Comparison of ENCODE assay signal across 1 cellular context in genomic region chr17:41965694-41966375, GRCh38.
A peak's percentile ranks its signal among the peaks of the same experiment; 100 is the strongest.
TF ChIP-seq lines count a peak whose summit lies in the region.

No MANE protein-coding gene starts in this region.

TF ChIP-seq in HepG2, 621 proteins besides CTCF, POLR2A, EP300 and RAD21 (continues in another document):
- TF ChIP-seq AHR (CRISPR knock-in tag; IDR thresholded peaks at IDR 0.05), result peak; percentile 43; the same call in 1 of the 2 replicates
- TF ChIP-seq HNF1B (CRISPR knock-in tag; IDR thresholded peaks at IDR 0.05), result peak; percentile 68; the same call in 1 of the 2 replicates
- TF ChIP-seq GABPB1 (CRISPR knock-in tag; IDR thresholded peaks at IDR 0.05), result 0 out of 2 replicates have a peak, but pooled peaks have one; percentile 34
- TF ChIP-seq ZNF546 (CRISPR knock-in tag; conservative IDR thresholded peaks at IDR 0.05), result peak; percentile 26; the same call in 1 of the 2 replicates
- no peak for TF ChIP-seq ZNF792 (CRISPR knock-in tag; IDR thresholded peaks at IDR 0.05)
- TF ChIP-seq ZNF574 (CRISPR knock-in tag; IDR thresholded peaks at IDR 0.05), result peak; percentile 70; the same call in 1 of the 2 replicates
- TF ChIP-seq ZNF605 (CRISPR knock-in tag; IDR thresholded peaks at IDR 0.05), result peak; percentile 96
- peak; percentile 38; the same call in 1 of the 2 replicates for TF ChIP-seq HDAC2 (CRISPR knock-in tag; IDR thresholded peaks at IDR 0.05)
- TF ChIP-seq CAMTA2 (CRISPR knock-in tag; IDR thresholded peaks at IDR 0.05; ENCODE audit: borderline replicate concordance), result 0 out of 2 replicates have a peak, but pooled peaks have one; percentile 8
- TF ChIP-seq ZNF350 (CRISPR knock-in tag; IDR thresholded peaks at IDR 0.05; ENCODE audit: borderline replicate concordance, low read depth), result peak; percentile 15; the same call in 1 of the 2 replicates
- no peak for TF ChIP-seq TP53 (CRISPR knock-in tag; conservative IDR thresholded peaks at IDR 0.05)
- 0 out of 2 replicates have a peak, but pooled peaks have one; percentile 35 for TF ChIP-seq MEIS2 (CRISPR knock-in tag; IDR thresholded peaks at IDR 0.05)
- TF ChIP-seq ZNF615 (CRISPR knock-in tag; IDR thresholded peaks at IDR 0.05; ENCODE audit: borderline replicate concordance), result peak; percentile 80; the same call in 1 of the 2 replicates
- TF ChIP-seq SMAD3 (CRISPR knock-in tag; IDR thresholded peaks at IDR 0.05), result 0 out of 2 replicates have a peak, but pooled peaks have one; percentile 40
- no peak for TF ChIP-seq ZNF552 (CRISPR knock-in tag; IDR thresholded peaks at IDR 0.05; ENCODE audit: borderline replicate concordance)
- TF ChIP-seq ZNF138 (CRISPR knock-in tag; IDR thresholded peaks at IDR 0.05; ENCODE audit: low read depth), result peak; percentile 71
- 0 out of 2 replicates have a peak, but pooled peaks have one; percentile 51 for TF ChIP-seq SSRP1 (CRISPR knock-in tag; IDR thresholded peaks at IDR 0.05)
- peak; percentile 5; the same call in 1 of the 2 replicates for TF ChIP-seq ZFP37 (CRISPR knock-in tag; IDR thresholded peaks at IDR 0.05; ENCODE audit: borderline replicate concordance)
- TF ChIP-seq ZNF143 (CRISPR knock-in tag; IDR thresholded peaks at IDR 0.05), result peak; percentile 83
- no peak for TF ChIP-seq NR2F6 (IDR thresholded peaks at IDR 0.05)
- TF ChIP-seq NR2F6 (CRISPR knock-in tag; IDR thresholded peaks at IDR 0.05), result peak; percentile 32; the same call in 1 of the 2 replicates
- TF ChIP-seq ZNF317 (CRISPR knock-in tag; IDR thresholded peaks at IDR 0.05), result peak; percentile 69; the same call in 1 of the 2 replicates
- no peak for TF ChIP-seq MTF1 (CRISPR knock-in tag; IDR thresholded peaks at IDR 0.05)
- peak; percentile 17; the same call in 1 of the 2 replicates for TF ChIP-seq IKZF5 (CRISPR knock-in tag; IDR thresholded peaks at IDR 0.05)
- no peak for TF ChIP-seq PAF1 (CRISPR knock-in tag; IDR thresholded peaks at IDR 0.05)
- no peak; the same call in 1 of the 2 replicates for TF ChIP-seq DMAP1 (CRISPR knock-in tag; IDR thresholded peaks at IDR 0.05)
- TF ChIP-seq LCORL (IDR thresholded peaks at IDR 0.05), result no peak
- TF ChIP-seq LCORL (CRISPR knock-in tag; IDR thresholded peaks at IDR 0.05), result peak; percentile 78
- TF ChIP-seq ZEB1 (IDR thresholded peaks at IDR 0.05; ENCODE audit: insufficient replicate concordance, low read depth), result peak; percentile 64
- no peak for TF ChIP-seq POLR2AphosphoS5 (IDR thresholded peaks at IDR 0.05; ENCODE audit: low read depth, low read length)
- TF ChIP-seq TCF7 (IDR thresholded peaks at IDR 0.05; ENCODE audit: low read depth), result no peak
- TF ChIP-seq EED (CRISPR knock-in tag; IDR thresholded peaks at IDR 0.05), result 0 out of 2 replicates have a peak, but pooled peaks have one; percentile 43
- peak; percentile 82 for TF ChIP-seq XRCC5 (optimal IDR thresholded peaks at IDR 0.05; ENCODE audit: low read length)
- TF ChIP-seq RNF219 (CRISPR knock-in tag; IDR thresholded peaks at IDR 0.05), result 0 out of 2 replicates have a peak, but pooled peaks have one; percentile 66
- TF ChIP-seq ZMYM2 (CRISPR knock-in tag; IDR thresholded peaks at IDR 0.05), result 0 out of 2 replicates have a peak, but pooled peaks have one; percentile 40
- TF ChIP-seq ZNF614 (CRISPR knock-in tag; IDR thresholded peaks at IDR 0.05; ENCODE audit: borderline replicate concordance), result 0 out of 2 replicates have a peak, but pooled peaks have one; percentile 10
- 0 out of 2 replicates have a peak, but pooled peaks have one; percentile 16 for TF ChIP-seq ZNF567 (CRISPR knock-in tag; IDR thresholded peaks at IDR 0.05; ENCODE audit: borderline replicate concordance)
- peak; percentile 64; the same call in 1 of the 2 replicates for TF ChIP-seq SP5 (CRISPR knock-in tag; IDR thresholded peaks at IDR 0.05; ENCODE audit: borderline replicate concordance, low read depth)
- TF ChIP-seq MYNN (CRISPR knock-in tag; IDR thresholded peaks at IDR 0.05; ENCODE audit: low read depth), result 0 out of 2 replicates have a peak, but pooled peaks have one; percentile 72
- no peak for TF ChIP-seq ATF5 (CRISPR knock-in tag; IDR thresholded peaks at IDR 0.05; ENCODE audit: low read depth)
- TF ChIP-seq FOXO4 (CRISPR knock-in tag; conservative IDR thresholded peaks at IDR 0.05), result 0 out of 2 replicates have a peak, but pooled peaks have one; percentile 10
- no peak for TF ChIP-seq NFRKB (IDR thresholded peaks at IDR 0.05)
- 0 out of 2 replicates have a peak, but pooled peaks have one; percentile 50 for TF ChIP-seq NFIB (CRISPR knock-in tag; IDR thresholded peaks at IDR 0.05; ENCODE audit: borderline replicate concordance)
- TF ChIP-seq NFKB2 (CRISPR knock-in tag; IDR thresholded peaks at IDR 0.05; ENCODE audit: borderline replicate concordance), result 0 out of 2 replicates have a peak, but pooled peaks have one; percentile 50
- no peak for TF ChIP-seq SRSF9 (IDR thresholded peaks at IDR 0.05; ENCODE audit: borderline replicate concordance, insufficient read depth, low read depth, low read length, poor library complexity, severe bottlenecking)
- TF ChIP-seq TGIF2 (CRISPR knock-in tag; IDR thresholded peaks at IDR 0.05), result 0 out of 2 replicates have a peak, but pooled peaks have one; percentile 11
- TF ChIP-seq ZNF577 (CRISPR knock-in tag; IDR thresholded peaks at IDR 0.05; ENCODE audit: borderline replicate concordance, low read depth), result no peak
- no peak for TF ChIP-seq RXRB (CRISPR knock-in tag; IDR thresholded peaks at IDR 0.05; ENCODE audit: borderline replicate concordance)
- TF ChIP-seq GMEB1 (CRISPR knock-in tag; IDR thresholded peaks at IDR 0.05; ENCODE audit: borderline replicate concordance), result no peak
- 0 out of 2 replicates have a peak, but pooled peaks have one; percentile 38 for TF ChIP-seq ZNF501 (CRISPR knock-in tag; IDR thresholded peaks at IDR 0.05)
- TF ChIP-seq FOSL1 (CRISPR knock-in tag; IDR thresholded peaks at IDR 0.05; ENCODE audit: borderline replicate concordance), result no peak
- TF ChIP-seq ZNF264 (CRISPR knock-in tag; IDR thresholded peaks at IDR 0.05), result peak; percentile 7; the same call in 1 of the 2 replicates
- peak; percentile 13; the same call in 1 of the 2 replicates for TF ChIP-seq SP4 (CRISPR knock-in tag; IDR thresholded peaks at IDR 0.05)
- peak; percentile 62; the same call in 1 of the 2 replicates for TF ChIP-seq HOMEZ (CRISPR knock-in tag; IDR thresholded peaks at IDR 0.05; ENCODE audit: low read depth)
- no peak for TF ChIP-seq ZNF780A (CRISPR knock-in tag; IDR thresholded peaks at IDR 0.05)
- TF ChIP-seq MAX (IDR thresholded peaks at IDR 0.05), result peak; percentile 34; the same call in 1 of the 2 replicates
- TF ChIP-seq JUNB (CRISPR knock-in tag; IDR thresholded peaks at IDR 0.05; ENCODE audit: borderline replicate concordance), result 0 out of 2 replicates have a peak, but pooled peaks have one; percentile 3
- TF ChIP-seq SOX5 (CRISPR knock-in tag; IDR thresholded peaks at IDR 0.05; ENCODE audit: borderline replicate concordance), result peak; percentile 54; the same call in 1 of the 2 replicates
